1 cellular context compared by ENCODE assay signal in genomic region chr3:49100046-49100615, GRCh38.
A peak's percentile ranks its signal among the peaks of the same experiment; 100 is the strongest.
TF ChIP-seq lines count a peak whose summit lies in the region.

No MANE protein-coding gene starts in this region.

TF ChIP-seq in HepG2, 621 proteins besides CTCF, POLR2A, EP300 and RAD21:
- TF ChIP-seq SSRP1 (CRISPR knock-in tag; IDR thresholded peaks at IDR 0.05): no peak
- TF ChIP-seq ZNF878 (CRISPR knock-in tag; IDR thresholded peaks at IDR 0.05): no peak
- TF ChIP-seq SMAD3 (CRISPR knock-in tag; IDR thresholded peaks at IDR 0.05): no peak
- TF ChIP-seq SMAD9 (CRISPR knock-in tag; IDR thresholded peaks at IDR 0.05): no peak
- no peak for TF ChIP-seq SP5 (CRISPR knock-in tag; IDR thresholded peaks at IDR 0.05; ENCODE audit: borderline replicate concordance, low read depth)
- no peak for TF ChIP-seq MTA3 (CRISPR knock-in tag; IDR thresholded peaks at IDR 0.05)
- TF ChIP-seq RBM22 (optimal IDR thresholded peaks at IDR 0.05; ENCODE audit: low read length): peak; percentile 6
- no peak for TF ChIP-seq ZNF142 (CRISPR knock-in tag; IDR thresholded peaks at IDR 0.05)
- no peak for TF ChIP-seq ZFP62 (CRISPR knock-in tag; IDR thresholded peaks at IDR 0.05)
- no peak for TF ChIP-seq ZNF530 (CRISPR knock-in tag; IDR thresholded peaks at IDR 0.05; ENCODE audit: low read depth)
- no peak for TF ChIP-seq FOSL1 (CRISPR knock-in tag; IDR thresholded peaks at IDR 0.05; ENCODE audit: borderline replicate concordance)
- no peak for TF ChIP-seq ZNF564 (CRISPR knock-in tag; IDR thresholded peaks at IDR 0.05)
- no peak for TF ChIP-seq RARA (CRISPR knock-in tag; IDR thresholded peaks at IDR 0.05)
- 0 out of 2 replicates have a peak, but pooled peaks have one; percentile 21 for TF ChIP-seq RBFOX2 (IDR thresholded peaks at IDR 0.05; ENCODE audit: low read depth, low read length)
- TF ChIP-seq PHF20 (CRISPR knock-in tag; IDR thresholded peaks at IDR 0.05): no peak
- TF ChIP-seq ZNF879 (CRISPR knock-in tag; IDR thresholded peaks at IDR 0.05): no peak
